Comparison of ENCODE assay signal across 11 cellular contexts in genomic region chr21:38567577-38568360, GRCh38.
DNase-seq lines count a peak whose midpoint lies in the region; ATAC-seq and TF ChIP-seq lines count a peak whose summit lies in the region.
"Had no signal": no experiment of that assay in that cellular context is flagged by ENCODE, and none has a peak within 500 bp of the region (broad histone marks: within the 10 kb centered on the region; RNA-seq: fewer than 3 reads in every experiment).

No MANE protein-coding gene starts in this region.

- H3K4me1 ChIP-seq in ascending aorta (peaks cover 0 to 6% of the 10 kb centered on the region in 2 donors), suprapubic skin (peaks cover 4% of the 10 kb centered on the region)
- H3K4me1 ChIP-seq: thyroid gland had no signal

- H3K27ac ChIP-seq in ascending aorta (peak overlapping the region; percentile 32 to 62), suprapubic skin (no peak overlapping the region)
- H3K27ac ChIP-seq: thyroid gland had no signal

- POLR2A ChIA-PET in naive thymus-derived CD8-positive, alpha-beta T cell (lab: Charles Lee), result no interaction called here

- WGBS in suprapubic skin, result 43% methylated on average over 21 of the region's 21 CpGs

- no peak for TF ChIP-seq POLR2A in suprapubic skin (IDR thresholded peaks at IDR 0.05)

- no peaks in the 10 kb centered on the region for H3K27me3 Mint-ChIP-seq in activated naive CD8-positive, alpha-beta T cell treated with anti-CD3 and anti-CD28 coated beads, Interleukin-2, amount 50 U/mL, for 24 hours
- H3K27me3 Mint-ChIP-seq in naive thymus-derived CD8-positive, alpha-beta T cell, result peaks cover 2 to 35% (median 8%) of the 10 kb centered on the region in 5 donors

- no peak for ATAC-seq in activated naive CD8-positive, alpha-beta T cell treated with anti-CD3 and anti-CD28 coated beads, Interleukin-2, amount 50 U/mL, for 24 hours
- ATAC-seq in naive thymus-derived CD8-positive, alpha-beta T cell, result no peak
- ATAC-seq: activated T-helper 17 cell treated with anti-CD3 and anti-CD28 coated beads, Interleukin-2, amount 50 U/mL, for 72 hours had no signal

- peaks cover 0 to 14% of the 10 kb centered on the region in 2 donors for H3K36me3 ChIP-seq in ascending aorta
- no peaks in the 10 kb centered on the region for H3K36me3 ChIP-seq in suprapubic skin
- H3K36me3 ChIP-seq: thyroid gland had no signal

- no peak overlapping the region for H3K27ac Mint-ChIP-seq in activated naive CD8-positive, alpha-beta T cell treated with anti-CD3 and anti-CD28 coated beads, Interleukin-2, amount 50 U/mL, for 24 hours
- no peak overlapping the region for H3K27ac Mint-ChIP-seq in naive thymus-derived CD8-positive, alpha-beta T cell
- H3K27ac Mint-ChIP-seq: activated T-helper 17 cell treated with anti-CD3 and anti-CD28 coated beads, Interleukin-2, amount 50 U/mL, for 72 hours had no signal

- H3K36me3 Mint-ChIP-seq in activated naive CD8-positive, alpha-beta T cell treated with anti-CD3 and anti-CD28 coated beads, Interleukin-2, amount 50 U/mL, for 24 hours (ENCODE audit: low read depth), result no peaks in the 10 kb centered on the region
- H3K36me3 Mint-ChIP-seq in naive thymus-derived CD8-positive, alpha-beta T cell, result no peaks in the 10 kb centered on the region

- peak; percentile 11 for DNase-seq in HCEC 1CT
- DNase-seq in ascending aorta (ENCODE audit: low spot score in 2 of 2), result no peak
- DNase-seq in iris pigment epithelial cell (ENCODE audit: low read depth), result peak; percentile 82
- no peak for DNase-seq in suprapubic skin (ENCODE audit: low spot score in 2 of 2)
- DNase-seq in kidney glomerular epithelial cell (lab: John Stamatoyannopoulos, UW), result no peak
- DNase-seq in activated naive CD8-positive, alpha-beta T cell treated with anti-CD3 and anti-CD28 coated beads, Interleukin-2, amount 50 U/mL, for 24 hours, result no peak
- DNase-seq in naive thymus-derived CD8-positive, alpha-beta T cell, result no peak
- DNase-seq in CD1c-positive myeloid dendritic cell (ENCODE audit: extremely low spot score), result no peak
- DNase-seq: KBM-7, thyroid gland had no signal

- TF ChIP-seq CTCF in ascending aorta (IDR thresholded peaks at IDR 0.05) (no peak), suprapubic skin (IDR thresholded peaks at IDR 0.05) (no peak)

- no peaks in the 10 kb centered on the region for H3K9me3 Mint-ChIP-seq in activated naive CD8-positive, alpha-beta T cell treated with anti-CD3 and anti-CD28 coated beads, Interleukin-2, amount 50 U/mL, for 24 hours
- H3K9me3 Mint-ChIP-seq in naive thymus-derived CD8-positive, alpha-beta T cell, result no peaks in the 10 kb centered on the region
- H3K9me3 Mint-ChIP-seq: activated T-helper 17 cell treated with anti-CD3 and anti-CD28 coated beads, Interleukin-2, amount 50 U/mL, for 72 hours had no signal

- H3K4me1 Mint-ChIP-seq in activated naive CD8-positive, alpha-beta T cell treated with anti-CD3 and anti-CD28 coated beads, Interleukin-2, amount 50 U/mL, for 24 hours, result no peaks in the 10 kb centered on the region
- H3K4me1 Mint-ChIP-seq in naive thymus-derived CD8-positive, alpha-beta T cell, result no peaks in the 10 kb centered on the region
- H3K4me1 Mint-ChIP-seq: activated T-helper 17 cell treated with anti-CD3 and anti-CD28 coated beads, Interleukin-2, amount 50 U/mL, for 72 hours had no signal

- no peak for TF ChIP-seq EP300 in suprapubic skin (IDR thresholded peaks at IDR 0.05)

- H3K9me3 ChIP-seq in ascending aorta, result no peaks in the 10 kb centered on the region
- no peaks in the 10 kb centered on the region for H3K9me3 ChIP-seq in suprapubic skin
- H3K9me3 ChIP-seq: thyroid gland had no signal

- H3K27me3 ChIP-seq in ascending aorta (no peaks in the 10 kb centered on the region), suprapubic skin (peaks cover 38% of the 10 kb centered on the region)
- H3K27me3 ChIP-seq: thyroid gland had no signal

- no peak overlapping the region for H3K4me3 Mint-ChIP-seq in activated naive CD8-positive, alpha-beta T cell treated with anti-CD3 and anti-CD28 coated beads, Interleukin-2, amount 50 U/mL, for 24 hours
- no peak overlapping the region for H3K4me3 Mint-ChIP-seq in naive thymus-derived CD8-positive, alpha-beta T cell
- H3K4me3 Mint-ChIP-seq: activated T-helper 17 cell treated with anti-CD3 and anti-CD28 coated beads, Interleukin-2, amount 50 U/mL, for 72 hours had no signal

- peak overlapping the region; percentile 17 to 49 for H3K4me3 ChIP-seq in ascending aorta
- H3K4me3 ChIP-seq in suprapubic skin, result peak overlapping the region; percentile 27
- H3K4me3 ChIP-seq: thyroid gland had no signal

- intact Hi-C loops in ascending aorta (cut with DNase I), result loop anchor here (5.0 kb wide), 2 partner anchors 60 to 80 kb away; no protein-coding TSS in a partner anchor

Comparison
In these comparisons a context has a peak if more than half of its experiments do, and no peak if none do; other contexts are left out.
1. DNase-seq: peak in HCEC 1CT (single experiment) and iris pigment epithelial cell (single experiment); none in ascending aorta (0 of 2), suprapubic skin (0 of 2), kidney glomerular epithelial cell (single experiment), activated naive CD8-positive, alpha-beta T cell treated with anti-CD3 and anti-CD28 coated beads, Interleukin-2, amount 50 U/mL, for 24 hours (single experiment), naive thymus-derived CD8-positive, alpha-beta T cell (0 of 10) and CD1c-positive myeloid dendritic cell (single experiment).